Comparison of ENCODE assay signal across 13 cellular contexts in the genomic region with DNA sequence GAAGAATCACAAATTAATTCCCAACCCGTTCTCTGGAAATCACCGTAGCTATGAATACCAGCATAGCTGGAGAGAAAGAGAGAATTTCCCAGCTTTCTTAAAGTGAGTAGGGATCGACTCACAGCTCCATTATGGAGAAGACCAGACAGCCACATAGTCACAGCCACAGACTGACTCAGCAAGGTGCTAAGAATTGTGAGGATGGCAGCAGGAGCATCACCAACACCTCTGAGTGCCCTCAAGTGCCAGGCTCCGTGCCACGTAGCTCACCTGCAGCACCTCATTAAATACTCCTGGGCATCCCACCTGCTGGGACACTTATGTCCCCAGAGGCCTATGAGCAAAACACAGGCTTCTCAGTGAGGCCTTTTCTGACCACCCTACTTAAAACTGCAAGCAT. TPM values are rescaled to one million over a fixed set of nuclear protein-coding genes. Genes with fewer than 3 reads are reported as not detected.
A peak's percentile ranks its signal among the peaks of the same experiment; 100 is the strongest.
DNase-seq lines count a peak whose midpoint lies in the region; ATAC-seq, FAIRE-seq and TF ChIP-seq lines count a peak whose summit lies in the region.
"Had no signal": no experiment of that assay in that cellular context is flagged by ENCODE, and none has a peak within 500 bp of the region (broad histone marks: within the 10 kb centered on the region; RNA-seq: fewer than 3 reads in every experiment).

No MANE protein-coding gene starts in this region.

- H3K56ac ChIP-seq in mesendoderm (ENCODE audit: low read length) = no peak overlapping the region

- 0 out of 2 replicates have a peak overlapping the region, but pooled peaks have one; percentile 7 for H3K27ac ChIP-seq in VCaP
- H3K27ac ChIP-seq in keratinocyte (ENCODE audit: control insufficient read depth, insufficient read depth, low read length) = no peak overlapping the region
- H3K27ac ChIP-seq in mesendoderm (ENCODE audit: low read depth, low read length) = no peak overlapping the region
- H3K27ac ChIP-seq: transverse colon had no signal

- H4K8ac ChIP-seq in mesendoderm (ENCODE audit: low read depth, low read length) = no peak overlapping the region

- WGBS in mesendoderm (ENCODE audit: extremely low coverage, insufficient coverage, low lambda C conversion rate) = no CpG with 5 or more reads among the region's 5 CpGs

- H3K27me3 ChIP-seq in keratinocyte (ENCODE audit: control insufficient read depth, extremely low read depth, insufficient read depth, low read length) (no peaks in the 10 kb centered on the region), BE2C (peaks cover 23% of the 10 kb centered on the region), mesendoderm (ENCODE audit: insufficient read depth, low read length, poor library complexity) (no peaks in the 10 kb centered on the region)
- H3K27me3 ChIP-seq: transverse colon had no signal

- no peak overlapping the region for H2BK5ac ChIP-seq in mesendoderm (ENCODE audit: low read length)

- H3K79me2 ChIP-seq in keratinocyte (ENCODE audit: control insufficient read depth, insufficient read depth, low read length) (no peaks in the 10 kb centered on the region), mesendoderm (ENCODE audit: control insufficient read depth, insufficient read depth, low read length) (no peaks in the 10 kb centered on the region)

- no peak for ATAC-seq in HG03175 (IDR thresholded peaks at IDR 0.05; ENCODE audit: unreplicated experiment)
- ATAC-seq: stimulated activated memory B cell treated with anti-CD40 and anti-IgM and Interleukin-4, amounts not matched to agents 10 μg/mL and 1 μg/mL and 100 μg/mL, for 72 hours had no signal

- H3K9me3 ChIP-seq in keratinocyte (ENCODE audit: control insufficient read depth, low read depth, low read length) (no peaks in the 10 kb centered on the region), BE2C (no peaks in the 10 kb centered on the region)
- H3K9me3 ChIP-seq: transverse colon had no signal

- TF ChIP-seq CTCF in VCaP (conservative IDR thresholded peaks at IDR 0.05) = no peak
- no peak for TF ChIP-seq CTCF in keratinocyte (optimal IDR thresholded peaks at IDR 0.05 in 1 of 3, IDR thresholded peaks at IDR 0.05 in 1 of 3, conservative IDR thresholded peaks at IDR 0.05 in 1 of 3; ENCODE audit: extremely low read depth in 1 of 3, insufficient read depth in 2 of 3, low read length in 3 of 3)
- TF ChIP-seq CTCF in BE2C (IDR thresholded peaks at IDR 0.05; ENCODE audit: low read depth, low read length) = no peak

- DNase-seq in DMS79 (lab: John Stamatoyannopoulos, UW) = peak; percentile 34
- peak; percentile 53 for DNase-seq in NCI-H2029 (lab: John Stamatoyannopoulos, UW)
- no peak for DNase-seq in keratinocyte (ENCODE audit: low read depth, low spot score)
- DNase-seq in BE2C = no peak
- no peak for DNase-seq in DMS153 treated with DMSO at 0.1 percent for 48 hours (lab: John Stamatoyannopoulos, UW; ENCODE audit: unreplicated experiment)
- no peak for DNase-seq in mesendoderm
- DNase-seq: NCI-H187 treated with DMSO at 0.1 percent for 48 hours; NCI-H774; stimulated activated CD4-positive, alpha-beta T cell treated with anti-CD3 and anti-CD28 coated beads, Interleukin-15, amount 100 ng/mL, for 24 hours; transverse colon had no signal

- H3K18ac ChIP-seq in mesendoderm (ENCODE audit: low read length) = no peak overlapping the region

- no peak overlapping the region for H3K9ac ChIP-seq in keratinocyte (ENCODE audit: control insufficient read depth, extremely low read depth, insufficient read depth, low read length)
- no peak overlapping the region for H3K9ac ChIP-seq in mesendoderm (ENCODE audit: low read length)

- H4K20me1 ChIP-seq in keratinocyte (ENCODE audit: control insufficient read depth, extremely low read depth, insufficient read depth, low read length) = no peaks in the 10 kb centered on the region

- no peaks in the 10 kb centered on the region for H3K9me1 ChIP-seq in keratinocyte (ENCODE audit: control insufficient read depth, extremely low read depth, insufficient read depth, low read length)

- H2BK120ac ChIP-seq in mesendoderm (ENCODE audit: low read depth, low read length) = no peak overlapping the region

- dilution Hi-C loops in keratinocyte (cut with MboI; ENCODE audit: extremely low pct_ligation_motif_present, low sequenced_read_pairs) = no loop called here

- no peak overlapping the region for H3K23ac ChIP-seq in mesendoderm (ENCODE audit: low read length)

- H3K4ac ChIP-seq in mesendoderm (ENCODE audit: low read depth, low read length) = no peak overlapping the region

- H2AFZ ChIP-seq in keratinocyte (ENCODE audit: control insufficient read depth, low read length) = no peak overlapping the region

- FAIRE-seq in keratinocyte (lab: Jason Lieb, UNC) = peak; percentile 48

- H2AK5ac ChIP-seq in mesendoderm (ENCODE audit: low read length) = no peak overlapping the region

- peaks cover 4% of the 10 kb centered on the region for H3K4me1 ChIP-seq in keratinocyte (ENCODE audit: control insufficient read depth, extremely low read depth, insufficient read depth, low read length)
- H3K4me1 ChIP-seq in BE2C = no peaks in the 10 kb centered on the region
- no peaks in the 10 kb centered on the region for H3K4me1 ChIP-seq in mesendoderm (ENCODE audit: control insufficient read depth, low read depth, low read length)

- no peak overlapping the region for H2BK15ac ChIP-seq in mesendoderm (replicated peaks; ENCODE audit: low read depth)

- H3K4me2 ChIP-seq in keratinocyte (ENCODE audit: control insufficient read depth, extremely low read depth, insufficient read depth, low read depth, low read length) (no peak overlapping the region), mesendoderm (ENCODE audit: low read length) (no peak overlapping the region)

- H3K36me3 ChIP-seq in keratinocyte (ENCODE audit: control insufficient read depth in 2 of 2, extremely low read depth in 1 of 2, insufficient read depth in 2 of 2, low read length in 2 of 2) (no peaks in the 10 kb centered on the region), BE2C (no peaks in the 10 kb centered on the region), mesendoderm (ENCODE audit: control insufficient read depth, insufficient read depth, low read length) (no peaks in the 10 kb centered on the region)
- H3K36me3 ChIP-seq: transverse colon had no signal

- no peak overlapping the region for H3K4me3 ChIP-seq in keratinocyte (ENCODE audit: control insufficient read depth in 2 of 3, extremely low read depth in 1 of 3, insufficient read depth in 2 of 3, low read depth in 1 of 3, low read length in 3 of 3)
- no peak overlapping the region for H3K4me3 ChIP-seq in BE2C (ENCODE audit: low read depth, low read length)
- no peak overlapping the region for H3K4me3 ChIP-seq in mesendoderm (ENCODE audit: low read length)
- H3K4me3 ChIP-seq: transverse colon had no signal

- H4K5ac ChIP-seq in mesendoderm (ENCODE audit: low read length) = no peak overlapping the region

- H3K79me1 ChIP-seq in mesendoderm (ENCODE audit: low read length) = no peaks in the 10 kb centered on the region

RNA-seq across cellular contexts. Expression of gene BFSP1, which starts 33.0 kb away (rescaled TPM):
- 1.8 to 2.2 TPM (median 2.2 TPM) in 3 replicates for polyA plus RNA-seq in keratinocyte
- 2.8 TPM for polyA plus RNA-seq in keratinocyte (2011; ENCODE audit: low read depth)
- 2.5 and 2.9 TPM in 2 replicates for polyA plus RNA-seq in keratinocyte (2011; cell fraction: cytosol; rRNA removed)
- polyA plus RNA-seq in keratinocyte (2011; cell fraction: nucleus; rRNA removed) = 1.9 and 2.0 TPM in 2 replicates
- polyA plus RNA-seq in keratinocyte (2012; ENCODE audit: low replicate concordance) = 2.2 and 2.7 TPM in 2 replicates
- polyA minus RNA-seq in keratinocyte = 1.1 to 1.8 TPM (median 1.4 TPM) in 3 replicates
- 4.4 TPM for polyA minus RNA-seq in keratinocyte (2011; cell fraction: cytosol; rRNA and poly(A)+ RNA removed)
- polyA minus RNA-seq in keratinocyte (2011; cell fraction: nucleus; rRNA and poly(A)+ RNA removed) = 2.7 TPM in 1 of 2 replicates, not detected in the other
- polyA plus RNA-seq in BE2C (2012; ENCODE audit: insufficient read depth, insufficient read length, low read depth) = 0.59 TPM
- 2.2 TPM for polyA plus RNA-seq in mesendoderm (2013, experiment 1 of 2)
- 2.4 TPM for polyA plus RNA-seq in mesendoderm (2013, experiment 2 of 2)

Comparison
In these comparisons a context has a peak if more than half of its experiments do, and no peak if none do; other contexts are left out.
1. DNase-seq: peak in DMS79 (single experiment) and NCI-H2029 (single experiment); none in keratinocyte (single experiment), BE2C (single experiment), DMS153 treated with DMSO at 0.1 percent for 48 hours (single experiment) and mesendoderm (single experiment).